ENCODE assay signal across 31 cellular contexts in the genomic region with DNA sequence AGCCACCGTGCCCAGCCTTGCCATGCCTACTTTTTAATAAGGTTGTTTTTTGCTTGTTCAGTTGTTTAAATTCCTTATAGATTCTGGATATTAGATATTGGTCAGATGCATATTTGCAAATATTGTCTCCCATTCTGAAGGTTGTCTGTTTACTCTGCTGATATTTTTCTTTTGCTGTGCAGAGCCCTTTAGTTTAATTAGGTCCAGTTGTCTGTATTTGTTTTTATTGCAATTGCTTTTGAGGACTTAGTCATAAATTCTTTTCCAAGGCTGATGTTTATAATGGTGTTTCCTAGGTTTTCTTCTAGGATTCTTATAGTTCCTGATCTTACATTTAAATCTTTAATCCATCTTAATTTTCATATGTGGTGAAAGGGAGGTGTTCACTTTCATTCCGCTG.
DNase-seq lines count a peak whose midpoint lies in the region; ATAC-seq and TF ChIP-seq lines count a peak whose summit lies in the region.
"Had no signal": no experiment of that assay in that cellular context is flagged by ENCODE, and none has a peak within 500 bp of the region (broad histone marks: within the 10 kb centered on the region; RNA-seq: fewer than 3 reads in every experiment).

No MANE protein-coding gene starts in this region.

- H3K27me3 Mint-ChIP-seq in activated T-helper 2 cell treated with anti-CD3 and anti-CD28 coated beads, Interferon-gamma antibody, Interleukin-2, Interleukin-4, amounts not matched to agents 10 μg/mL and 5 μg/mL and 100 μg/mL, durations not matched to agents 14 hours and 24 hours and 36 hours (ENCODE audit: low read depth), result no peaks in the 10 kb centered on the region

- H3K36me3 Mint-ChIP-seq in activated T-helper 2 cell treated with anti-CD3 and anti-CD28 coated beads, Interferon-gamma antibody, Interleukin-2, Interleukin-4, amounts not matched to agents 10 μg/mL and 5 μg/mL and 100 μg/mL, durations not matched to agents 14 hours and 24 hours and 36 hours (ENCODE audit: low read depth), result no peaks in the 10 kb centered on the region
- H3K36me3 Mint-ChIP-seq: natural killer cell had no signal

- peak; percentile 60 for DNase-seq in AG10803 (ENCODE audit: low read depth)
- peak; percentile 11 for DNase-seq in HS-5 (ENCODE audit: low read depth)
- peak; percentile 67 for DNase-seq in adipocyte (ENCODE audit: low read depth)
- DNase-seq in fibroblast of peridontal ligament (ENCODE audit: extremely low read depth), result peak; percentile 79
- no peak for DNase-seq in mucosa of descending colon
- no peak for DNase-seq in activated T-helper 2 cell treated with anti-CD3 and anti-CD28 coated beads, Interferon-gamma antibody, Interleukin-2, Interleukin-4, amounts not matched to agents 10 μg/mL and 5 μg/mL and 100 μg/mL, durations not matched to agents 14 hours and 24 hours and 36 hours (ENCODE audit: low spot score)
- no peak for DNase-seq in dermis blood vessel endothelial cell
- DNase-seq: activated naive CD4-positive, alpha-beta T cell treated with anti-CD3 and anti-CD28 coated beads for 36 hours; activated T-cell treated with anti-CD3 and anti-CD28 coated beads, Interleukin-2, amount 50 U/mL, for 72 hours; COR-L47; DMS53; endodermal cell; esophagus squamous epithelium; GF-D8; left ventricle myocardium superior; midbrain; natural killer cell; NCI-H1092; NCI-H187; NCI-H2171; NCI-H510A treated with DMSO at 0.1 percent for 48 hours; PC-3; Right ventricle myocardium superior; stimulated activated CD8-positive, alpha-beta memory T cell treated with anti-CD3 and anti-CD28 coated beads, Interleukin-4, amount 100 ng/mL, for 48 hours; stomach; thyroid gland had no signal

- H3K4me3 Mint-ChIP-seq in activated T-helper 2 cell treated with anti-CD3 and anti-CD28 coated beads, Interferon-gamma antibody, Interleukin-2, Interleukin-4, amounts not matched to agents 10 μg/mL and 5 μg/mL and 100 μg/mL, durations not matched to agents 14 hours and 24 hours and 36 hours (ENCODE audit: low read depth), result no peak overlapping the region
- H3K4me3 Mint-ChIP-seq: activated naive CD4-positive, alpha-beta T cell treated with anti-CD3 and anti-CD28 coated beads for 36 hours; activated T-cell treated with anti-CD3 and anti-CD28 coated beads, Interleukin-2, amount 50 U/mL, for 72 hours; endodermal cell; natural killer cell; WTC11 had no signal

- H3K36me3 ChIP-seq in adipocyte (ENCODE audit: control insufficient read depth, insufficient read depth, low read length, severe bottlenecking), result no peaks in the 10 kb centered on the region
- H3K36me3 ChIP-seq in mucosa of descending colon (ENCODE audit: low read depth), result no peaks in the 10 kb centered on the region
- H3K36me3 ChIP-seq: BLaER1, esophagus squamous epithelium, stomach, thyroid gland had no signal

- no peaks in the 10 kb centered on the region for H3K9me3 Mint-ChIP-seq in activated T-helper 2 cell treated with anti-CD3 and anti-CD28 coated beads, Interferon-gamma antibody, Interleukin-2, Interleukin-4, amounts not matched to agents 10 μg/mL and 5 μg/mL and 100 μg/mL, durations not matched to agents 14 hours and 24 hours and 36 hours
- H3K9me3 Mint-ChIP-seq: activated naive CD4-positive, alpha-beta T cell treated with anti-CD3 and anti-CD28 coated beads for 36 hours; activated T-cell treated with anti-CD3 and anti-CD28 coated beads, Interleukin-2, amount 50 U/mL, for 72 hours had no signal

- no peaks in the 10 kb centered on the region for H3K4me1 Mint-ChIP-seq in activated T-helper 2 cell treated with anti-CD3 and anti-CD28 coated beads, Interferon-gamma antibody, Interleukin-2, Interleukin-4, amounts not matched to agents 10 μg/mL and 5 μg/mL and 100 μg/mL, durations not matched to agents 14 hours and 24 hours and 36 hours (ENCODE audit: low read depth)
- H3K4me1 Mint-ChIP-seq: natural killer cell had no signal

- intact Hi-C loops in mucosa of descending colon (cut with DNase I, micrococcal nuclease), result no loop called here
- intact Hi-C loops in activated T-helper 2 cell treated with anti-CD3 and anti-CD28 coated beads, Interferon-gamma antibody, Interleukin-2, Interleukin-4, amounts not matched to agents 10 μg/mL and 5 μg/mL and 100 μg/mL, durations not matched to agents 14 hours and 24 hours and 36 hours (cut with micrococcal nuclease), result no loop called here

- H3K4me3 ChIP-seq in AG10803 (ENCODE audit: low read length), result no peak overlapping the region
- no peak overlapping the region for H3K4me3 ChIP-seq in adipocyte (ENCODE audit: low read length)
- H3K4me3 ChIP-seq in mucosa of descending colon, result no peak overlapping the region
- H3K4me3 ChIP-seq: BLaER1, esophagus squamous epithelium, skin epidermis, stomach, thyroid gland had no signal

- peaks cover 32% of the 10 kb centered on the region for H3K4me1 ChIP-seq in adipocyte (ENCODE audit: control insufficient read depth, insufficient read depth, low read length)
- peaks cover 19% of the 10 kb centered on the region for H3K4me1 ChIP-seq in mucosa of descending colon (ENCODE audit: low read depth)

- H3K27ac Mint-ChIP-seq in activated T-helper 2 cell treated with anti-CD3 and anti-CD28 coated beads, Interferon-gamma antibody, Interleukin-2, Interleukin-4, amounts not matched to agents 10 μg/mL and 5 μg/mL and 100 μg/mL, durations not matched to agents 14 hours and 24 hours and 36 hours, result no peak overlapping the region
- H3K27ac Mint-ChIP-seq: activated naive CD4-positive, alpha-beta T cell treated with anti-CD3 and anti-CD28 coated beads for 36 hours; activated T-cell treated with anti-CD3 and anti-CD28 coated beads, Interleukin-2, amount 50 U/mL, for 72 hours; endodermal cell; natural killer cell had no signal

- ATAC-seq in HG03097 (IDR thresholded peaks at IDR 0.05; ENCODE audit: low FRiP score, unreplicated experiment) (no peak), mucosa of descending colon (no peak)
- ATAC-seq: activated T-cell treated with anti-CD3 and anti-CD28 coated beads, Interleukin-2, amount 50 U/mL, for 72 hours; HCT116; left ventricle myocardium superior; natural killer cell; PC-3; WTC11 had no signal

- TF ChIP-seq CTCF in AG10803 (conservative IDR thresholded peaks at IDR 0.05; ENCODE audit: low read length) (no peak), mucosa of descending colon (IDR thresholded peaks at IDR 0.05) (no peak)

- no peaks in the 10 kb centered on the region for H3K27me3 ChIP-seq in adipocyte (replicated peaks; ENCODE audit: control insufficient read depth, insufficient read depth, low read length)
- H3K27me3 ChIP-seq: BLaER1, esophagus squamous epithelium, stomach, thyroid gland had no signal

- no peak overlapping the region for H3K9ac ChIP-seq in adipocyte (ENCODE audit: low read length)
- H3K9ac ChIP-seq: BLaER1 had no signal

- H3K9me3 ChIP-seq in adipocyte (ENCODE audit: control insufficient read depth, low read length) (no peaks in the 10 kb centered on the region), mucosa of descending colon (no peaks in the 10 kb centered on the region)
- H3K9me3 ChIP-seq: BLaER1, esophagus squamous epithelium, stomach, thyroid gland had no signal

Comparison
In these comparisons a context has a peak if more than half of its experiments do, and no peak if none do; other contexts are left out.
1. DNase-seq: peak in AG10803 (single experiment), HS-5 (single experiment), adipocyte (single experiment) and fibroblast of peridontal ligament (single experiment); none in mucosa of descending colon (0 of 3), activated T-helper 2 cell treated with anti-CD3 and anti-CD28 coated beads, Interferon-gamma antibody, Interleukin-2, Interleukin-4, amounts not matched to agents 10 μg/mL and 5 μg/mL and 100 μg/mL, durations not matched to agents 14 hours and 24 hours and 36 hours (single experiment) and dermis blood vessel endothelial cell (single experiment).